Comparison of ENCODE assay signal across 9 cellular contexts in the genomic region with DNA sequence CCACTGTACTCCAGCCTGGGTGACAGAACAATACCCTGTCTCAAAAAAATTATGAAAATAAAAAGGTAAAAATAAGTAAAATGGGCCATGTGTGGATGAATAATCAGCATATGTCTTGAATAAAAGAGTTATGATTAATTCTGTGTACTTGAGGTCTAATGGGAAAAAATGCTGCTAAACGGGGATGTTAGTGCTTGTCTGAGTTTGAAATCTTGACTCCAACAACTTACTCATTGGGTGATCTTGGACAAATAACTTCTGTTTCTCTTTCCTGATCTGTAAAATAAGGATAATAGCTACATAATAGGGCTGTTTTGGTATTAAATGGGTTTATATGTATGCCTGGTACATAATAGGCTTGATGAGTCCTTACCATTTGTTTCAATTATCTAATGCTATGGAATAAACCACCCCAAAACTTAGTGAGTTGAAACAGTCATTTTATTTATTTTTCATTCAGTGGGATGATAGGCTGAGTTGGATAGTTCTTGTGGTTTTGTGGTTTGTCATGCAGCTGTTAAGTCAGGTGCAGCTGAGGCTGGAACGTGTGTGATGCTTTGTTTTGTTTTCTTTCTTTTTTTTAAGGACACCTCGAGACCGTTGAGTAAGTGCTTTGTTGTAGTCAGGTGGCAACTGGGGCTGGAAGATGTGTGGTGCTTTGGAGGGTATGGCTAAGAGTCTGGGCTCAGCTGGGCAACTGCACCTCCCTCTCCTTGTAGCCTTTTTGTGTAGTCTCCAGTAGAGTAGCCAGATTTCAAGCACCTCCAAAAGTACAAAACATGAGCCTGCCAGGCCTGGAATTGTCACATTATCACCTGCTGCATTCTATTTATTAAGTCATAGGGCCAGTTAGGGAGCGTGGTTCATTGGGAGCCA. TPM values are rescaled to one million over a fixed set of nuclear protein-coding genes. Genes with fewer than 3 reads are reported as not detected.
A peak's percentile ranks its signal among the peaks of the same experiment; 100 is the strongest.
DNase-seq lines count a peak whose midpoint lies in the region; ATAC-seq and TF ChIP-seq lines count a peak whose summit lies in the region.
"Had no signal": no experiment of that assay in that cellular context is flagged by ENCODE, and none has a peak within 500 bp of the region (broad histone marks: within the 10 kb centered on the region; RNA-seq: fewer than 3 reads in every experiment).

No MANE protein-coding gene starts in this region.

- peaks cover 10% of the 10 kb centered on the region for H3K9me3 Mint-ChIP-seq in activated CD4-positive, alpha-beta T cell treated with anti-CD3 and anti-CD28 coated beads for 36 hours (ENCODE audit: low read depth)

- DNase-seq in GM06990 (ENCODE audit: extremely low read depth, insufficient read length) (peak; percentile 45), epithelial cell of proximal tubule (ENCODE audit: low read depth) (peak; percentile 79), NCI-H146 treated with DMSO at 0.1 percent for 48 hours (lab: John Stamatoyannopoulos, UW; ENCODE audit: unreplicated experiment) (no peak), posterior vena cava (ENCODE audit: low spot score) (no peak)
- peak; percentile 74 for DNase-seq in activated CD4-positive, alpha-beta T cell treated with anti-CD3 and anti-CD28 coated beads for 36 hours
- peak; percentile 37 to 87 (median 74) for DNase-seq in stimulated activated naive CD4-positive, alpha-beta T cell (lab: John Stamatoyannopoulos, UW)

- peak overlapping the region; percentile 28 for H3K4me3 Mint-ChIP-seq in activated CD4-positive, alpha-beta T cell treated with anti-CD3 and anti-CD28 coated beads for 36 hours

- no peak for TF ChIP-seq CTCF in GM06990 (IDR thresholded peaks at IDR 0.05; ENCODE audit: insufficient read depth, low read length, poor library complexity, severe bottlenecking)
- TF ChIP-seq CTCF in epithelial cell of proximal tubule (conservative IDR thresholded peaks at IDR 0.05; ENCODE audit: low read depth, low read length) = no peak

- H3K36me3 Mint-ChIP-seq in activated CD4-positive, alpha-beta T cell treated with anti-CD3 and anti-CD28 coated beads for 36 hours (ENCODE audit: low read depth) = peaks cover 68% of the 10 kb centered on the region

- intact Hi-C loops in activated CD4-positive, alpha-beta T cell treated with anti-CD3 and anti-CD28 coated beads for 36 hours (cut with DNase I, micrococcal nuclease) = loop anchor here (2.0 kb wide), 3 partner anchors 14 to 44 kb away; no protein-coding TSS in a partner anchor
- intact Hi-C loops in posterior vena cava (cut with DNase I) = no loop called here

- H3K36me3 ChIP-seq in GM06990 (ENCODE audit: control insufficient read depth, insufficient read depth, low read length) (peaks cover 3% of the 10 kb centered on the region), KOPT-K1 (ENCODE audit: insufficient read depth, low read length) (peaks cover 47% of the 10 kb centered on the region)

- H3K27me3 Mint-ChIP-seq in activated CD4-positive, alpha-beta T cell treated with anti-CD3 and anti-CD28 coated beads for 36 hours = no peaks in the 10 kb centered on the region

- CTCF ChIA-PET in activated CD4-positive, alpha-beta T cell treated with anti-CD3 and anti-CD28 coated beads for 36 hours (lab: Charles Lee) = interaction anchor here (1.0 to 1.2 kb wide), 3 partner anchors 14 to 286 kb away, joined by 3 to 7 read pairs (median 3); no protein-coding TSS in a partner anchor

- H3K9me3 ChIP-seq in KOPT-K1 (ENCODE audit: insufficient read depth, low read length, poor library complexity, severe bottlenecking) = peaks cover 9% of the 10 kb centered on the region

- peaks cover 65% of the 10 kb centered on the region for H3K4me1 Mint-ChIP-seq in activated CD4-positive, alpha-beta T cell treated with anti-CD3 and anti-CD28 coated beads for 36 hours

- peak overlapping the region; percentile 22 for H3K4me3 ChIP-seq in GM06990 (replicated peaks; ENCODE audit: low read depth, low read length)
- H3K4me3 ChIP-seq in epithelial cell of proximal tubule (ENCODE audit: low read depth, low read length) = no peak overlapping the region
- H3K4me3 ChIP-seq: SK-N-MC had no signal

- H3K27ac Mint-ChIP-seq in activated CD4-positive, alpha-beta T cell treated with anti-CD3 and anti-CD28 coated beads for 36 hours = peak overlapping the region; percentile 91

- H3K27me3 ChIP-seq in GM06990 (replicated peaks; ENCODE audit: control insufficient read depth, insufficient read depth, low read length) = no peaks in the 10 kb centered on the region

- H3K27ac ChIP-seq in KOPT-K1 (ENCODE audit: low read depth, low read length, poor library complexity, severe bottlenecking) = peak overlapping the region; percentile 66
- H3K27ac ChIP-seq: SK-N-MC had no signal

- peak; percentile 68 for ATAC-seq in GM21576 (IDR thresholded peaks at IDR 0.05; ENCODE audit: unreplicated experiment)
- ATAC-seq in activated CD4-positive, alpha-beta T cell treated with anti-CD3 and anti-CD28 coated beads for 36 hours = peak; percentile 62

- POLR2A ChIA-PET in activated CD4-positive, alpha-beta T cell treated with anti-CD3 and anti-CD28 coated beads for 36 hours (lab: Charles Lee) = interaction anchor here (0.6 to 1.1 kb wide), 5 partner anchors 9 to 682 kb away, joined by 3 to 4 read pairs (median 3); no protein-coding TSS in a partner anchor

RNA-seq across cellular contexts. Expression of gene MDM4, which starts 4.9 kb away (rescaled TPM):
- 10 to 100 TPM; 89.1 to 94.6 TPM for total RNA-seq in activated CD4-positive, alpha-beta T cell treated with anti-CD3 and anti-CD28 coated beads for 36 hours
- 6.1 and 11.2 TPM in 2 replicates for total RNA-seq in epithelial cell of proximal tubule
- total RNA-seq in posterior vena cava = 10 to 100 TPM; 65.1 to 75.9 TPM

RNA-seq across cellular contexts. Expression of gene PIK3C2B, which starts 26.5 kb away (rescaled TPM):
- 10 to 100 TPM; 38.2 to 44.0 TPM for total RNA-seq in activated CD4-positive, alpha-beta T cell treated with anti-CD3 and anti-CD28 coated beads for 36 hours
- total RNA-seq in epithelial cell of proximal tubule (1.0 and 2.1 TPM in 2 replicates), posterior vena cava (10 to 100 TPM; 33.7 to 36.9 TPM)

Comparison
In these comparisons a context has a peak if more than half of its experiments do, and no peak if none do; other contexts are left out.
1. DNase-seq: peak in GM06990 (single experiment), activated CD4-positive, alpha-beta T cell treated with anti-CD3 and anti-CD28 coated beads for 36 hours (single experiment), epithelial cell of proximal tubule (single experiment) and stimulated activated naive CD4-positive, alpha-beta T cell (6 of 6); none in NCI-H146 treated with DMSO at 0.1 percent for 48 hours (single experiment) and posterior vena cava (single experiment).
2. RNA of gene PIK3C2B, which starts 26.5 kb away (total RNA-seq): 38.2 to 44.0 TPM in activated CD4-positive, alpha-beta T cell treated with anti-CD3 and anti-CD28 coated beads for 36 hours and 33.7 to 36.9 TPM in posterior vena cava; 1.0 to 2.1 TPM in epithelial cell of proximal tubule; every median in the first group is over 10 times any median in the second.
3. intact Hi-C loops: an anchor here in activated CD4-positive, alpha-beta T cell treated with anti-CD3 and anti-CD28 coated beads for 36 hours (2.0 kb wide); none called in posterior vena cava.